Comparison of ENCODE assay signal across 28 cellular contexts in the genomic region with DNA sequence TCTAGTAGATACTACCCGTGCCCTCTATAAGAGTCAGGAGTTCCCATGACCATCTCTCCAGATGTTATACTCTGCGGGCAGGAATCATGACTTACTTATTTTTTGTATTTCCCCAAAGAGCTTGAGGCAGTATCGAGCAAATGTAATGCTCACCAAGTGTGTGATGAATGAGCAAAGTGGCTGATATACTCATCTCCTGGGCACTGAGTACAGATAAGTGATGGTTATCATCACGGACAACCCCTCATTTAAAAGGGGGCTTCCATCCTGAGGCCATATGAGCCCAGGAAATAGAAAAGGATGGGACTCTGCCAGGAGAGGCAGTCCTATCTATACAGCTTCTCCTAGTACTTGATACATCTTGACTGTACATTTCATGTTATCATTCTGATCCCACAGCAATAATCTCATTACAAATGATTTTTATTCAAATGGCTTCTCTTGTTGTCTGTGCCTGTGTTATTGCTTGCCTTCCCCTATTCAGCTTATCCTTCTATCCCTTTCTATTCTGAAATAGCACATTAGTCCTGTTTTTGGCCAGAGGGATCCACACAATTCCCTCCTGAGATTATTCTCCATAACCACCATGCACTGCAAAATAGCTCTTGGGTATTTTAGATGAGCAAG. TPM values are rescaled to one million over a fixed set of nuclear protein-coding genes. Genes with fewer than 3 reads are reported as not detected.
DNase-seq lines count a peak whose midpoint lies in the region; ATAC-seq, FAIRE-seq and TF ChIP-seq lines count a peak whose summit lies in the region.
"Had no signal": no experiment of that assay in that cellular context is flagged by ENCODE, and none has a peak within 500 bp of the region (broad histone marks: within the 10 kb centered on the region; RNA-seq: fewer than 3 reads in every experiment).

No MANE protein-coding gene starts in this region.

- no peak overlapping the region for H3K27ac Mint-ChIP-seq in activated T-helper 17 cell treated with anti-CD3 and anti-CD28 coated beads, Interleukin-2, amount 50 U/mL, for 72 hours
- H3K27ac Mint-ChIP-seq: B cell; CD14-positive monocyte; CD4-positive, alpha-beta memory T cell; CD4-positive, CD25-positive, alpha-beta regulatory T cell; CD8-positive, alpha-beta memory T cell had no signal

- no peaks in the 10 kb centered on the region for H3K79me2 ChIP-seq in mesendoderm (ENCODE audit: control insufficient read depth, insufficient read depth, low read length)

- H2BK15ac ChIP-seq in mesendoderm (replicated peaks; ENCODE audit: low read depth) = no peak overlapping the region

- H3K9me3 ChIP-seq in BE2C (no peaks in the 10 kb centered on the region), breast epithelium (no peaks in the 10 kb centered on the region), sigmoid colon (no peaks in the 10 kb centered on the region)
- H3K9me3 ChIP-seq: BLaER1 had no signal

- no peak overlapping the region for H3K4me2 ChIP-seq in mesendoderm (ENCODE audit: low read length)
- H3K4me2 ChIP-seq: BLaER1 had no signal

- DNase-seq in BE2C (peak; percentile 32), GM12891 (ENCODE audit: insufficient read length, low spot score) (no peak), SK-N-DZ (ENCODE audit: low spot score) (peak; percentile 17), mesendoderm (no peak), NCI-H526 (lab: John Stamatoyannopoulos, UW) (no peak), breast epithelium (ENCODE audit: low spot score in 2 of 2) (no peak), sigmoid colon (no peak)
- DNase-seq: 8988T; AML-193; C1 segment of cervical spinal cord; CD4-positive, alpha-beta memory T cell; CD4-positive, CD25-positive, alpha-beta regulatory T cell; CD8-positive, alpha-beta memory T cell; COR-L47; DMS 273 treated with DMSO at 0.1 percent for 48 hours; DMS153; DMS53; DMS79; DND-41; EL; GDM1 had no signal

- no peak overlapping the region for H3K18ac ChIP-seq in mesendoderm (ENCODE audit: low read length)

- H3K36me3 ChIP-seq in BE2C = no peaks in the 10 kb centered on the region
- H3K36me3 ChIP-seq in mesendoderm (ENCODE audit: control insufficient read depth, insufficient read depth, low read length) = no peaks in the 10 kb centered on the region
- no peaks in the 10 kb centered on the region for H3K36me3 ChIP-seq in breast epithelium
- H3K36me3 ChIP-seq in sigmoid colon = no peaks in the 10 kb centered on the region
- H3K36me3 ChIP-seq: BLaER1 had no signal

- TF ChIP-seq EP300 in sigmoid colon (IDR thresholded peaks at IDR 0.05) = no peak

- no CpG with 5 or more reads among the region's 4 CpGs for WGBS in mesendoderm (ENCODE audit: extremely low coverage, insufficient coverage, low lambda C conversion rate)
- 69 to 77% methylated on average over 4 of the region's 4 CpGs for WGBS in sigmoid colon, 2 donors

- peak overlapping the region; percentile 20 for H2BK5ac ChIP-seq in mesendoderm (ENCODE audit: low read length)

- H3K4me3 ChIP-seq in BE2C (ENCODE audit: low read depth, low read length) = no peak overlapping the region
- no peak overlapping the region for H3K4me3 ChIP-seq in mesendoderm (ENCODE audit: low read length)
- no peak overlapping the region for H3K4me3 ChIP-seq in breast epithelium
- no peak overlapping the region for H3K4me3 ChIP-seq in sigmoid colon
- H3K4me3 ChIP-seq: BLaER1, GM12878 had no signal

- H4K5ac ChIP-seq in mesendoderm (ENCODE audit: low read length) = no peak overlapping the region

- H3K4ac ChIP-seq in mesendoderm (ENCODE audit: low read depth, low read length) = no peak overlapping the region

- intact Hi-C loops in breast epithelium (cut with DNase I; ENCODE audit: low total_unique reads) (no loop called here), sigmoid colon (cut with DNase I) (no loop called here)

- H3K4me1 ChIP-seq in BE2C = peaks cover 24% of the 10 kb centered on the region
- H3K4me1 ChIP-seq in mesendoderm (ENCODE audit: control insufficient read depth, low read depth, low read length) = peaks cover 2% of the 10 kb centered on the region
- H3K4me1 ChIP-seq in breast epithelium = no peaks in the 10 kb centered on the region
- no peaks in the 10 kb centered on the region for H3K4me1 ChIP-seq in sigmoid colon
- H3K4me1 ChIP-seq: BLaER1 had no signal

- H4K8ac ChIP-seq in mesendoderm (ENCODE audit: low read depth, low read length) = no peak overlapping the region

- no peak overlapping the region for H2BK120ac ChIP-seq in mesendoderm (ENCODE audit: low read depth, low read length)

- no peak overlapping the region for H3K9ac ChIP-seq in mesendoderm (ENCODE audit: low read length)
- H3K9ac ChIP-seq: BLaER1 had no signal

- H3K27me3 Mint-ChIP-seq in activated T-helper 17 cell treated with anti-CD3 and anti-CD28 coated beads, Interleukin-2, amount 50 U/mL, for 72 hours = peaks cover 22% of the 10 kb centered on the region

- H2AK5ac ChIP-seq in mesendoderm (ENCODE audit: low read length) = peak overlapping the region; percentile 33

- H3K27me3 ChIP-seq in BE2C (no peaks in the 10 kb centered on the region), mesendoderm (ENCODE audit: insufficient read depth, low read length, poor library complexity) (no peaks in the 10 kb centered on the region), breast epithelium (no peaks in the 10 kb centered on the region), sigmoid colon (no peaks in the 10 kb centered on the region)
- H3K27me3 ChIP-seq: BLaER1 had no signal

- no peaks in the 10 kb centered on the region for H3K36me3 Mint-ChIP-seq in activated T-helper 17 cell treated with anti-CD3 and anti-CD28 coated beads, Interleukin-2, amount 50 U/mL, for 72 hours (ENCODE audit: low read depth)
- H3K36me3 Mint-ChIP-seq: CD14-positive monocyte; CD4-positive, alpha-beta memory T cell; CD4-positive, CD25-positive, alpha-beta regulatory T cell; CD8-positive, alpha-beta memory T cell had no signal

- H3K4me3 Mint-ChIP-seq in activated T-helper 17 cell treated with anti-CD3 and anti-CD28 coated beads, Interleukin-2, amount 50 U/mL, for 72 hours = no peak overlapping the region
- H3K4me3 Mint-ChIP-seq: B cell; CD14-positive monocyte; CD4-positive, alpha-beta memory T cell; CD4-positive, CD25-positive, alpha-beta regulatory T cell; CD8-positive, alpha-beta memory T cell had no signal

- H3K9me3 Mint-ChIP-seq in activated T-helper 17 cell treated with anti-CD3 and anti-CD28 coated beads, Interleukin-2, amount 50 U/mL, for 72 hours = no peaks in the 10 kb centered on the region
- H3K9me3 Mint-ChIP-seq: CD14-positive monocyte; CD4-positive, alpha-beta memory T cell; CD8-positive, alpha-beta memory T cell had no signal

- peak; percentile 58 for FAIRE-seq in GM12891 (lab: Jason Lieb, UNC)
- FAIRE-seq: A204.1, GM12878, GM19239 had no signal

- H3K27ac ChIP-seq in mesendoderm (ENCODE audit: low read depth, low read length) (no peak overlapping the region), breast epithelium (no peak overlapping the region), sigmoid colon (no peak overlapping the region)
- H3K27ac ChIP-seq: BLaER1 had no signal

- TF ChIP-seq POLR2A in GM12891 (IDR thresholded peaks at IDR 0.05; ENCODE audit: low read depth, low read length) = no peak
- no peak for TF ChIP-seq POLR2A in breast epithelium (IDR thresholded peaks at IDR 0.05)
- TF ChIP-seq POLR2A in sigmoid colon (IDR thresholded peaks at IDR 0.05) = no peak

- ATAC-seq in activated T-helper 17 cell treated with anti-CD3 and anti-CD28 coated beads, Interleukin-2, amount 50 U/mL, for 72 hours (replicated peaks) = no peak
- ATAC-seq: GM12878 had no signal

- H3K23ac ChIP-seq in mesendoderm (ENCODE audit: low read length) = no peak overlapping the region

- H3K56ac ChIP-seq in mesendoderm (ENCODE audit: low read length) = no peak overlapping the region

- TF ChIP-seq CTCF in BE2C (IDR thresholded peaks at IDR 0.05; ENCODE audit: low read depth, low read length) (no peak), breast epithelium (IDR thresholded peaks at IDR 0.05) (no peak), sigmoid colon (IDR thresholded peaks at IDR 0.05) (no peak)

- no peaks in the 10 kb centered on the region for H3K4me1 Mint-ChIP-seq in activated T-helper 17 cell treated with anti-CD3 and anti-CD28 coated beads, Interleukin-2, amount 50 U/mL, for 72 hours
- H3K4me1 Mint-ChIP-seq: B cell; CD14-positive monocyte; CD4-positive, alpha-beta memory T cell; CD4-positive, CD25-positive, alpha-beta regulatory T cell; CD8-positive, alpha-beta memory T cell had no signal

- H3K79me1 ChIP-seq in mesendoderm (ENCODE audit: low read length) = no peaks in the 10 kb centered on the region

TF ChIP-seq in GM12891, 5 proteins besides CTCF, POLR2A, EP300 and RAD21:
- TF ChIP-seq POU2F2 (IDR thresholded peaks at IDR 0.05; ENCODE audit: low read depth, low read length) (no peak), PAX5 (IDR thresholded peaks at IDR 0.05; ENCODE audit: insufficient read depth, low read length, severe bottlenecking) (no peak), POLR2AphosphoS5 (IDR thresholded peaks at IDR 0.05; ENCODE audit: low read depth, low read length) (no peak)

RNA-seq across cellular contexts. Expression of gene MRPL3, which starts 47.9 kb away (rescaled TPM):
- 135 TPM for polyA plus RNA-seq in BE2C (2012; ENCODE audit: insufficient read depth, insufficient read length, low read depth)
- 95.4 TPM for polyA plus RNA-seq in GM12891 (2012; ENCODE audit: low read depth, missing spikeins)
- 200 and 211 TPM in 2 replicates for polyA plus RNA-seq in SK-N-DZ (2014; cell fraction: cytosol; rRNA removed)
- polyA plus RNA-seq in SK-N-DZ (2014; cell fraction: nucleus; rRNA removed) = 102 TPM in 2 replicates
- polyA plus RNA-seq in mesendoderm (2013, experiment 1 of 2) = 248 TPM
- polyA plus RNA-seq in mesendoderm (2013, experiment 2 of 2) = 248 TPM
- total RNA-seq in activated T-helper 17 cell treated with anti-CD3 and anti-CD28 coated beads, Interleukin-2, amount 50 U/mL, for 72 hours = 100 to 1,000 TPM in 1 of 2 donors, 10 to 100 TPM in 1; 73.9 to 127 TPM
- 100 to 1,000 TPM in 1 of 3 donors, 10 to 100 TPM in 2; 79.0 to 108 (median 95.1) TPM for total RNA-seq in breast epithelium
- total RNA-seq in sigmoid colon = 10 to 100 TPM; 61.8 to 86.9 (median 69.3) TPM
- 10 to 100 TPM; 72.7 to 85.3 (median 82.2) TPM for polyA plus RNA-seq in sigmoid colon

Comparison
In these comparisons a context has a peak if more than half of its experiments do, and no peak if none do; other contexts are left out.
1. DNase-seq: peak in BE2C (single experiment) and SK-N-DZ (single experiment); none in GM12891 (single experiment), mesendoderm (single experiment), NCI-H526 (0 of 2), breast epithelium (0 of 2) and sigmoid colon (single experiment).